19 cellular contexts compared by ENCODE assay signal in genomic region chr7:83588602-83589240, GRCh38.
A peak's percentile ranks its signal among the peaks of the same experiment; 100 is the strongest.
DNase-seq lines count a peak whose midpoint lies in the region; ATAC-seq and TF ChIP-seq lines count a peak whose summit lies in the region.
"Had no signal": no experiment of that assay in that cellular context is flagged by ENCODE, and none has a peak within 500 bp of the region (broad histone marks: within the 10 kb centered on the region; RNA-seq: fewer than 3 reads in every experiment).

No MANE protein-coding gene starts in this region.

- DNase-seq in DMS 273 (lab: John Stamatoyannopoulos, UW; ENCODE audit: unreplicated experiment) (peak; percentile 34), DMS 273 treated with DMSO at 0.1 percent for 48 hours (lab: John Stamatoyannopoulos, UW) (no peak), NCI-H69 (lab: John Stamatoyannopoulos, UW) (peak; percentile 20), SK-N-SH (peak; percentile 36), neural crest cell (ENCODE audit: low read depth, low spot score) (no peak), superior temporal gyrus (ENCODE audit: extremely low spot score) (no peak), mesenteric fat pad (ENCODE audit: low spot score) (no peak)
- DNase-seq: DMS153, HCEC 1CT, IMR-90, Karpas-422, NCI-H187, NCI-H345, NCI-H748 treated with DMSO at 0.1 percent for 48 hours, PC-9, Right ventricle myocardium superior had no signal

- no peak overlapping the region for H3K4me3 Mint-ChIP-seq in neural crest cell

- H3K9ac ChIP-seq in SK-N-SH, result no peak overlapping the region
- H3K9ac ChIP-seq: BLaER1 treated with 17β-estradiol and CSF1 and Interleukin-3, amounts not matched to agents 10 nM and 100 nM had no signal

- TF ChIP-seq RAD21 in SK-N-SH (IDR thresholded peaks at IDR 0.05; ENCODE audit: low read length), result no peak

- H3K9me2 ChIP-seq in SK-N-SH, result no peaks in the 10 kb centered on the region

- H3K4me1 Mint-ChIP-seq in neural crest cell, result no peaks in the 10 kb centered on the region

- no peak overlapping the region for H3K4me3 ChIP-seq in SK-N-SH (ENCODE audit: low read depth in 2 of 2, low read length in 1 of 2)
- H3K4me3 ChIP-seq: BLaER1 treated with 17β-estradiol and CSF1 and Interleukin-3, amounts not matched to agents 10 nM and 100 nM; PC-9 had no signal

- H3K9me3 ChIP-seq in SK-N-SH, result no peaks in the 10 kb centered on the region
- H3K9me3 ChIP-seq: BLaER1 treated with 17β-estradiol and CSF1 and Interleukin-3, amounts not matched to agents 10 nM and 100 nM had no signal

- no peaks in the 10 kb centered on the region for H3K27me3 ChIP-seq in SK-N-SH (ENCODE audit: insufficient read depth)
- H3K27me3 ChIP-seq: BLaER1 treated with 17β-estradiol and CSF1 and Interleukin-3, amounts not matched to agents 10 nM and 100 nM had no signal

- peak in 1 of 2 experiments; percentile 64; a peak in 1 of 4 replicates for TF ChIP-seq EP300 in SK-N-SH (IDR thresholded peaks at IDR 0.05; ENCODE audit: borderline replicate concordance in 1 of 2, low read depth in 1 of 2, low read length in 1 of 2)

- peak overlapping the region; percentile 50 for H3K27ac Mint-ChIP-seq in neural crest cell (ENCODE audit: unreplicated experiment)

- H2AFZ ChIP-seq in SK-N-SH (ENCODE audit: low read depth), result no peak overlapping the region
- H2AFZ ChIP-seq: PC-9 had no signal

- H3K36me3 ChIP-seq in SK-N-SH (replicated peaks in 1 of 2; ENCODE audit: control insufficient read depth in 1 of 2, insufficient read depth in 2 of 2, low read length in 1 of 2), result no peaks in the 10 kb centered on the region
- H3K36me3 ChIP-seq: BLaER1 treated with 17β-estradiol and CSF1 and Interleukin-3, amounts not matched to agents 10 nM and 100 nM had no signal

- H3K79me2 ChIP-seq in SK-N-SH (ENCODE audit: insufficient read depth), result no peaks in the 10 kb centered on the region

- ATAC-seq in HG03135 (IDR thresholded peaks at IDR 0.05; ENCODE audit: unreplicated experiment), result no peak

- TF ChIP-seq CTCF in SK-N-SH (IDR thresholded peaks at IDR 0.05) (no peak), neural crest cell (conservative IDR thresholded peaks at IDR 0.05) (no peak)

- WGBS in SK-N-SH (ENCODE audit: low lambda C conversion rate), result 53% methylated on average over 4 of the region's 4 CpGs

- CTCF ChIA-PET in SK-N-SH (lab: Yijun Ruan, JAX), result interaction anchor here (0.6 to 1.1 kb wide), 2 partner anchors 10 to 1616 kb away, joined by 3 read pairs; no protein-coding TSS in a partner anchor

- H3K4me1 ChIP-seq in SK-N-SH (ENCODE audit: control insufficient read depth in 1 of 2, insufficient read depth in 2 of 2, low read depth in 1 of 2, low read length in 1 of 2), result peaks cover 0 to 9% of the 10 kb centered on the region in 2 experiments; a peak in 2 of 4 replicates
- H3K4me1 ChIP-seq: BLaER1 treated with 17β-estradiol and CSF1 and Interleukin-3, amounts not matched to agents 10 nM and 100 nM had no signal

- peaks cover 4% of the 10 kb centered on the region for H3F3A ChIP-seq in SK-N-SH (replicated peaks; ENCODE audit: insufficient read depth)

- no peak overlapping the region for H3K4me2 ChIP-seq in SK-N-SH
- H3K4me2 ChIP-seq: BLaER1 treated with 17β-estradiol and CSF1 and Interleukin-3, amounts not matched to agents 10 nM and 100 nM; PC-9 had no signal

- H3K27me3 Mint-ChIP-seq in neural crest cell (ENCODE audit: low read depth), result no peaks in the 10 kb centered on the region

- POLR2A ChIA-PET in SK-N-SH (lab: Yijun Ruan, JAX), result no interaction called here

- no peak overlapping the region for H3K27ac ChIP-seq in SK-N-SH (ENCODE audit: low read depth in 2 of 2, low read length in 1 of 2)
- H3K27ac ChIP-seq: 22Rv1; BLaER1 treated with 17β-estradiol and CSF1 and Interleukin-3, amounts not matched to agents 10 nM and 100 nM; PC-9 had no signal

- H3K9me3 Mint-ChIP-seq in neural crest cell, result no peaks in the 10 kb centered on the region

- H4K20me1 ChIP-seq in SK-N-SH (ENCODE audit: insufficient read depth), result no peaks in the 10 kb centered on the region
- H4K20me1 ChIP-seq: BLaER1 treated with 17β-estradiol and CSF1 and Interleukin-3, amounts not matched to agents 10 nM and 100 nM had no signal

- H3K36me3 Mint-ChIP-seq in neural crest cell (ENCODE audit: low read depth), result no peaks in the 10 kb centered on the region

TF ChIP-seq in SK-N-SH, 30 proteins besides CTCF, POLR2A, EP300 and RAD21:
- TF ChIP-seq RXRA (IDR thresholded peaks at IDR 0.05; ENCODE audit: borderline replicate concordance, low read depth), result no peak
- TF ChIP-seq TCF12 (IDR thresholded peaks at IDR 0.05), result peak; percentile 76
- no peak for TF ChIP-seq TEAD4 (IDR thresholded peaks at IDR 0.05; ENCODE audit: borderline replicate concordance, insufficient read depth)
- TF ChIP-seq NFIC (IDR thresholded peaks at IDR 0.05; ENCODE audit: borderline replicate concordance), result no peak
- 0 out of 2 replicates have a peak, but pooled peaks have one; percentile 33 for TF ChIP-seq FOXJ3 (CRISPR knock-in tag; IDR thresholded peaks at IDR 0.05)
- no peak for TF ChIP-seq MAX (IDR thresholded peaks at IDR 0.05; ENCODE audit: low read depth)
- TF ChIP-seq RCOR1 (IDR thresholded peaks at IDR 0.05; ENCODE audit: low read length), result peak; percentile 85; the same call in 1 of the 2 replicates
- TF ChIP-seq IRF3 (IDR thresholded peaks at IDR 0.05; ENCODE audit: low read depth, low read length), result no peak
- no peak for TF ChIP-seq TAF1 (IDR thresholded peaks at IDR 0.05; ENCODE audit: borderline replicate concordance, low read depth, low read length)
- TF ChIP-seq MXI1 (IDR thresholded peaks at IDR 0.05; ENCODE audit: low read depth, low read length), result no peak
- TF ChIP-seq GATA2 (CRISPR knock-in tag; IDR thresholded peaks at IDR 0.05), result peak; percentile 90
- no peak for TF ChIP-seq REST (IDR thresholded peaks at IDR 0.05; ENCODE audit: low read depth, low read length)
- no peak for TF ChIP-seq RFX5 (IDR thresholded peaks at IDR 0.05; ENCODE audit: low read length)
- TF ChIP-seq CHD2 (IDR thresholded peaks at IDR 0.05; ENCODE audit: low read length, partially characterized antibody), result peak; percentile 56
- 0 out of 2 replicates have a peak, but pooled peaks have one; percentile 5 for TF ChIP-seq PBX3 (IDR thresholded peaks at IDR 0.05)
- TF ChIP-seq POLR2AphosphoS5 (IDR thresholded peaks at IDR 0.05; ENCODE audit: low read depth, low read length), result no peak
- TF ChIP-seq GABPA (IDR thresholded peaks at IDR 0.05; ENCODE audit: low read depth), result no peak
- TF ChIP-seq USF1 (IDR thresholded peaks at IDR 0.05; ENCODE audit: borderline replicate concordance, low read depth), result no peak
- TF ChIP-seq ELF1 (IDR thresholded peaks at IDR 0.05), result no peak

Comparison
In these comparisons a context has a peak if more than half of its experiments do, and no peak if none do; other contexts are left out.
1. DNase-seq: peak in DMS 273 (single experiment), NCI-H69 (single experiment) and SK-N-SH (single experiment); none in DMS 273 treated with DMSO at 0.1 percent for 48 hours (single experiment), neural crest cell (single experiment), superior temporal gyrus (single experiment) and mesenteric fat pad (single experiment).